ENCODE assay signal across 12 cellular contexts in the genomic region with DNA sequence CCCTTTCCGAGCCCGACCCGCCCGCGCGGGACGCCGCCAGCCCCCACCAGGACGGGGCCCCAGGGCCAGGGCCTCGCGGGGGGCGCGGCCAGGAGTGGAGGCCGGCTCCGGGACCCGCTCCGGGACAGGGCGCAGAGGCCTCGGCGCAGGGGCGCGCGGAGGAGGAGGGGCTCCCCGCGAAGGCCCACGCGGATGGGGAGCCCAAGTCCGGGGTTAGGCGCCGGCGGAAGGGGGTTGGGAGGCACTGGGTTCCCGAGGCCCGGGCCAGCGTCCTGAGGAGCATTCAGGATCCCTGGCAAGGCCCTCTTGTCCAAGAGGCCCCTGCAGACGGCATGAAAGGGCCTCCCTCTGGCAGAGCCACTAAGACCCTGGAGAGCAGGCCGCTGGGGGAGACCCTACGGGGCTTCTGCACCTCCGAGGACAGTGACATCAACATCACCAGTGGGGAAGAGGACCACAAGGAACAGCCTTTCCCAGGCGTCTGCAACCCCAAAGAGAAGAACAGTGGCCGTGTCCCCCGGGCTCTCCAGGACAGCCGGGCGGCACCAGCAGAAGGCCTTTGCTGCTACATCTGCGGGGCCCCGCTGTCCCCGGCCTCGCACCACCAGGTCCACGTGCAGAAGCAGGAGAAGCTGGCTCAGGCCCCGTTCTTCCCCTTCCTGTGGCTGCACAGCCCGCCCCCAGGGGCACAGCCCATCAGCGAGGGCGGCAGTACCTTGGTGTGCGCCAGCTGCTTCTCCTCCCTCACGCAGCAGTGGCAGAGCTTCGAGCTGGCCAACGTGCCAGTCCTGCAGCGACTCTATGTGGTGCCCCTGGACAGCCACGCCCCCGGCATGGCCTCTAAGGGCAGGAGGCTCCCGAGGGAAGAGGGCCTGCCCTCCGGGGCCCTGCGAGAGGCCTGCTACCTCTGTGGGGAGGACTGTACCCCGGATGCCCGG. TPM values are rescaled to one million over a fixed set of nuclear protein-coding genes. Genes with fewer than 3 reads are reported as not detected.
DNase-seq lines count a peak whose midpoint lies in the region; ATAC-seq and TF ChIP-seq lines count a peak whose summit lies in the region.
"Had no signal": no experiment of that assay in that cellular context is flagged by ENCODE, and none has a peak within 500 bp of the region (broad histone marks: within the 10 kb centered on the region; RNA-seq: fewer than 3 reads in every experiment).

No MANE protein-coding gene starts in this region.

- DNase-seq in DMS 273 treated with DMSO at 0.1 percent for 48 hours (lab: John Stamatoyannopoulos, UW): peak; percentile 45
- DNase-seq in SJCRH30: peak; percentile 57 to 58
- DNase-seq in heart left ventricle: peak in 1 of 5 donors; percentile 57
- DNase-seq in stimulated activated naive CD4-positive, alpha-beta T cell treated with Interleukin-2 at 50 U/mL for 16 hours (lab: John Stamatoyannopoulos, UW): no peak
- DNase-seq in inferior parietal cortex (ENCODE audit: extremely low spot score): no peak
- DNase-seq in activated T-cell treated with anti-CD3 and anti-CD28 coated beads, Interleukin-2, amount 50 U/mL, for 1 hour: no peak
- DNase-seq: activated CD4-positive, CD25-positive, alpha-beta regulatory T cell; cerebellar nuclear complex; NCI-H2029 treated with DMSO at 0.1 percent for 48 hours had no signal

- H3K4me1 ChIP-seq in SJCRH30: peaks cover 24% of the 10 kb centered on the region; the same call in 1 of the 2 replicates
- H3K4me1 ChIP-seq in heart left ventricle: peaks cover 0 to 80% (median 65%) of the 10 kb centered on the region in 12 donors
- peaks cover 19% of the 10 kb centered on the region for H3K4me1 ChIP-seq in rectal smooth muscle tissue (ENCODE audit: control insufficient read depth, insufficient read depth, low read length)

- TF ChIP-seq CTCF in heart left ventricle (IDR thresholded peaks at IDR 0.05): no peak

- intact Hi-C loops in heart left ventricle (cut with DNase I): loop anchor here in 6 of 10 donors (5.0 to 10.0 kb wide), 6 partner anchors 37 to 77 kb away; no protein-coding TSS in a partner anchor

- WGBS in heart left ventricle, 4 donors: 49 to 83% (median 66%) methylated on average over 17 to 64 of the region's 64 CpGs

- H3K27ac ChIP-seq in SJCRH30 (no peak overlapping the region; the same call in 1 of the 2 replicates), heart left ventricle (peak overlapping the region in 3 of 12 donors; percentile 27 to 72 (median 67)), rectal smooth muscle tissue (ENCODE audit: low read depth, low read length) (no peak overlapping the region)
- H3K27ac ChIP-seq: neutrophil had no signal

- H3K9me3 ChIP-seq in SJCRH30 (replicated peaks): no peaks in the 10 kb centered on the region
- no peaks in the 10 kb centered on the region for H3K9me3 ChIP-seq in heart left ventricle
- H3K9me3 ChIP-seq: neutrophil had no signal

- peak overlapping the region; percentile 83 for H3K4me3 ChIP-seq in SJCRH30
- H3K4me3 ChIP-seq in heart left ventricle: peak overlapping the region in 11 of 12 donors; percentile 20 to 71 (median 55)
- peak overlapping the region; percentile 64 for H3K4me3 ChIP-seq in rectal smooth muscle tissue (ENCODE audit: low read length)

- ATAC-seq in heart left ventricle: peak in 1 of 4 donors; percentile 1
- ATAC-seq in esophagus mucosa: no peak

- H3K27me3 ChIP-seq in SJCRH30 (no peaks in the 10 kb centered on the region), heart left ventricle (peaks cover 0 to 42% (median 0%) of the 10 kb centered on the region in 9 donors), rectal smooth muscle tissue (ENCODE audit: control insufficient read depth, insufficient read depth, low read length) (no peaks in the 10 kb centered on the region)

- H3K9ac ChIP-seq in rectal smooth muscle tissue (ENCODE audit: low read length): no peak overlapping the region

- no peak for TF ChIP-seq POLR2A in heart left ventricle (IDR thresholded peaks at IDR 0.05)

- H3K36me3 ChIP-seq in SJCRH30 (peaks cover 5% of the 10 kb centered on the region), heart left ventricle (no peaks in the 10 kb centered on the region), rectal smooth muscle tissue (ENCODE audit: control insufficient read depth, insufficient read depth, low read length) (no peaks in the 10 kb centered on the region)
- H3K36me3 ChIP-seq: neutrophil had no signal

RNA-seq across cellular contexts. Expression of a gene that starts 58.1 kb away (rescaled TPM):
- total RNA-seq in SJCRH30 (2014; rRNA removed; shearing (Covaris generic)): 0.04 and 0.41 TPM in 2 replicates
- total RNA-seq in heart left ventricle (not detected), esophagus mucosa (not detected)
- polyA plus RNA-seq in heart left ventricle: not detected

Comparison
In these comparisons a context has a peak if more than half of its experiments do, and no peak if none do; other contexts are left out.
1. DNase-seq: peak in DMS 273 treated with DMSO at 0.1 percent for 48 hours (single experiment) and SJCRH30 (2 of 2); none in stimulated activated naive CD4-positive, alpha-beta T cell treated with Interleukin-2 at 50 U/mL for 16 hours (single experiment), inferior parietal cortex (single experiment) and activated T-cell treated with anti-CD3 and anti-CD28 coated beads, Interleukin-2, amount 50 U/mL, for 1 hour (single experiment).
2. Peak in every context shown above with its lines, with median percentiles within 50 percentile points of each other: H3K4me3 ChIP-seq.